In genomic region chr15:77616072-77616471, GRCh38 we compare ENCODE assay signal across 17 cellular contexts. TPM values are rescaled to one million over a fixed set of nuclear protein-coding genes. Genes with fewer than 3 reads are reported as not detected.
DNase-seq lines count a peak whose midpoint lies in the region; ATAC-seq and TF ChIP-seq lines count a peak whose summit lies in the region.
"Had no signal": no experiment of that assay in that cellular context is flagged by ENCODE, and none has a peak within 500 bp of the region (broad histone marks: within the 10 kb centered on the region; RNA-seq: fewer than 3 reads in every experiment).

No MANE protein-coding gene starts in this region.

- intact Hi-C loops in ovary (cut with DNase I) = no loop called here

- H3K27me3 ChIP-seq in BLaER1 treated with 17β-estradiol and CSF1 and Interleukin-3, amounts not matched to agents 10 nM and 100 nM = peaks cover 0 to 6% (median 0%) of the 10 kb centered on the region in 11 experiments; a peak in 6 of 22 replicates
- H3K27me3 ChIP-seq in RWPE2 (ENCODE audit: insufficient read depth, poor library complexity, severe bottlenecking) = no peaks in the 10 kb centered on the region
- no peaks in the 10 kb centered on the region for H3K27me3 ChIP-seq in ovary

- H3K4me2 ChIP-seq in BLaER1 treated with 17β-estradiol and CSF1 and Interleukin-3, amounts not matched to agents 10 nM and 100 nM = peak overlapping the region in 7 of 11 experiments; percentile 2 to 28 (median 21); a peak in 8 of 22 replicates

- H3K36me3 Mint-ChIP-seq in activated naive CD8-positive, alpha-beta T cell treated with anti-CD3 and anti-CD28 coated beads, Interleukin-2, amount 50 U/mL, for 24 hours (ENCODE audit: low read depth) = no peaks in the 10 kb centered on the region
- H3K36me3 Mint-ChIP-seq in activated naive CD8-positive, alpha-beta T cell treated with anti-CD3 and anti-CD28 coated beads for 36 hours = no peaks in the 10 kb centered on the region

- WGBS in ovary, 3 donors = 84 to 90% (median 88%) methylated on average over 5 to 8 of the region's 8 CpGs

- H3K9me3 Mint-ChIP-seq in activated naive CD8-positive, alpha-beta T cell treated with anti-CD3 and anti-CD28 coated beads, Interleukin-2, amount 50 U/mL, for 24 hours = no peaks in the 10 kb centered on the region
- no peaks in the 10 kb centered on the region for H3K9me3 Mint-ChIP-seq in activated naive CD8-positive, alpha-beta T cell treated with anti-CD3 and anti-CD28 coated beads for 36 hours
- H3K9me3 Mint-ChIP-seq: CD4-positive, alpha-beta T cell had no signal

- TF ChIP-seq CTCF in RWPE2 (IDR thresholded peaks at IDR 0.05; ENCODE audit: poor library complexity, severe bottlenecking) (no peak), ovary (IDR thresholded peaks at IDR 0.05) (no peak)

- no peak overlapping the region for H3K4me3 Mint-ChIP-seq in activated naive CD8-positive, alpha-beta T cell treated with anti-CD3 and anti-CD28 coated beads, Interleukin-2, amount 50 U/mL, for 24 hours
- no peak overlapping the region for H3K4me3 Mint-ChIP-seq in activated naive CD8-positive, alpha-beta T cell treated with anti-CD3 and anti-CD28 coated beads for 36 hours
- H3K4me3 Mint-ChIP-seq: CD4-positive, alpha-beta T cell had no signal

- no peak overlapping the region for H3K27ac ChIP-seq in BLaER1 treated with 17β-estradiol and CSF1 and Interleukin-3, amounts not matched to agents 10 nM and 100 nM
- H3K27ac ChIP-seq in RWPE2 (ENCODE audit: poor library complexity, severe bottlenecking) = no peak overlapping the region
- no peak overlapping the region for H3K27ac ChIP-seq in ovary

- no peaks in the 10 kb centered on the region; a peak in 2 of 22 replicates for H4K20me1 ChIP-seq in BLaER1 treated with 17β-estradiol and CSF1 and Interleukin-3, amounts not matched to agents 10 nM and 100 nM

- peaks cover 21 to 39% (median 33%) of the 10 kb centered on the region in 10 experiments for H3K4me1 ChIP-seq in BLaER1 treated with 17β-estradiol and CSF1 and Interleukin-3, amounts not matched to agents 10 nM and 100 nM
- no peaks in the 10 kb centered on the region for H3K4me1 ChIP-seq in RWPE2 (ENCODE audit: insufficient read depth, poor library complexity, severe bottlenecking)
- H3K4me1 ChIP-seq in ovary (ENCODE audit: insufficient read depth) = no peaks in the 10 kb centered on the region
- H3K4me1 ChIP-seq: HAP-1 had no signal

- peak; percentile 8 for ATAC-seq in activated naive CD8-positive, alpha-beta T cell treated with anti-CD3 and anti-CD28 coated beads, Interleukin-2, amount 50 U/mL, for 24 hours
- ATAC-seq in RWPE2 (ENCODE audit: low read depth) (0 out of 3 replicates have a peak, but pooled peaks have one; percentile 6), HG03108 (IDR thresholded peaks at IDR 0.05; ENCODE audit: unreplicated experiment) (no peak)

- DNase-seq in activated naive CD8-positive, alpha-beta T cell treated with anti-CD3 and anti-CD28 coated beads, Interleukin-2, amount 50 U/mL, for 24 hours = no peak
- DNase-seq in activated naive CD8-positive, alpha-beta T cell treated with anti-CD3 and anti-CD28 coated beads for 36 hours = no peak
- peak; percentile 36 for DNase-seq in NAMALWA (ENCODE audit: low spot score)
- no peak for DNase-seq in RWPE2 (ENCODE audit: low spot score)
- no peak for DNase-seq in ovary
- no peak for DNase-seq in NCI-H345 treated with DMSO at 0.1 percent for 48 hours (lab: John Stamatoyannopoulos, UW; ENCODE audit: unreplicated experiment)
- DNase-seq: 8988T; AML-193; C1 segment of cervical spinal cord; Calu3; CD4-positive, alpha-beta T cell; DMS 273 treated with DMSO at 0.1 percent for 48 hours; GOT3; IMR-90 had no signal

- H3K4me3 ChIP-seq in BLaER1 treated with 17β-estradiol and CSF1 and Interleukin-3, amounts not matched to agents 10 nM and 100 nM = no peak overlapping the region
- H3K4me3 ChIP-seq in RWPE2 (ENCODE audit: severe bottlenecking) (no peak overlapping the region), ovary (no peak overlapping the region)
- H3K4me3 ChIP-seq: HAP-1 had no signal

- peak overlapping the region in 1 of 11 experiments; percentile 18; a peak in 1 of 22 replicates for H3K9ac ChIP-seq in BLaER1 treated with 17β-estradiol and CSF1 and Interleukin-3, amounts not matched to agents 10 nM and 100 nM

- no peaks in the 10 kb centered on the region for H3K36me3 ChIP-seq in BLaER1 treated with 17β-estradiol and CSF1 and Interleukin-3, amounts not matched to agents 10 nM and 100 nM
- no peaks in the 10 kb centered on the region for H3K36me3 ChIP-seq in RWPE2 (ENCODE audit: low read depth)
- no peaks in the 10 kb centered on the region for H3K36me3 ChIP-seq in ovary

- TF ChIP-seq POLR2A in ovary (IDR thresholded peaks at IDR 0.05) = no peak

- H3K27me3 Mint-ChIP-seq in activated naive CD8-positive, alpha-beta T cell treated with anti-CD3 and anti-CD28 coated beads, Interleukin-2, amount 50 U/mL, for 24 hours = no peaks in the 10 kb centered on the region
- H3K27me3 Mint-ChIP-seq in activated naive CD8-positive, alpha-beta T cell treated with anti-CD3 and anti-CD28 coated beads for 36 hours = no peaks in the 10 kb centered on the region
- H3K27me3 Mint-ChIP-seq: CD4-positive, alpha-beta T cell had no signal

- no peaks in the 10 kb centered on the region for H3K9me3 ChIP-seq in BLaER1 treated with 17β-estradiol and CSF1 and Interleukin-3, amounts not matched to agents 10 nM and 100 nM (replicated peaks in 1 of 11)
- H3K9me3 ChIP-seq in RWPE2 (ENCODE audit: severe bottlenecking) (no peaks in the 10 kb centered on the region), ovary (no peaks in the 10 kb centered on the region)
- H3K9me3 ChIP-seq: HAP-1 had no signal

- TF ChIP-seq EP300 in ovary (IDR thresholded peaks at IDR 0.05) = no peak

- no peak overlapping the region for H3K27ac Mint-ChIP-seq in activated naive CD8-positive, alpha-beta T cell treated with anti-CD3 and anti-CD28 coated beads, Interleukin-2, amount 50 U/mL, for 24 hours
- no peak overlapping the region for H3K27ac Mint-ChIP-seq in activated naive CD8-positive, alpha-beta T cell treated with anti-CD3 and anti-CD28 coated beads for 36 hours
- H3K27ac Mint-ChIP-seq: CD4-positive, alpha-beta T cell had no signal

- no peaks in the 10 kb centered on the region for H3K4me1 Mint-ChIP-seq in activated naive CD8-positive, alpha-beta T cell treated with anti-CD3 and anti-CD28 coated beads, Interleukin-2, amount 50 U/mL, for 24 hours
- no peaks in the 10 kb centered on the region for H3K4me1 Mint-ChIP-seq in activated naive CD8-positive, alpha-beta T cell treated with anti-CD3 and anti-CD28 coated beads for 36 hours

RNA-seq across cellular contexts. Expression of gene LINGO1, which starts 16.6 kb away (rescaled TPM):
- not detected for total RNA-seq in activated naive CD8-positive, alpha-beta T cell treated with anti-CD3 and anti-CD28 coated beads for 36 hours
- total RNA-seq in ovary = 1 to 10 TPM in 3 of 7 donors, under 1 TPM in 4; 0.36 to 4.5 (median 0.92) TPM
- polyA plus RNA-seq in ovary = 1 to 10 TPM; 2.4 to 3.6 TPM
- total RNA-seq: Calu3; CD4-positive, alpha-beta T cell; IMR-90 had no signal
